In the genomic region with DNA sequence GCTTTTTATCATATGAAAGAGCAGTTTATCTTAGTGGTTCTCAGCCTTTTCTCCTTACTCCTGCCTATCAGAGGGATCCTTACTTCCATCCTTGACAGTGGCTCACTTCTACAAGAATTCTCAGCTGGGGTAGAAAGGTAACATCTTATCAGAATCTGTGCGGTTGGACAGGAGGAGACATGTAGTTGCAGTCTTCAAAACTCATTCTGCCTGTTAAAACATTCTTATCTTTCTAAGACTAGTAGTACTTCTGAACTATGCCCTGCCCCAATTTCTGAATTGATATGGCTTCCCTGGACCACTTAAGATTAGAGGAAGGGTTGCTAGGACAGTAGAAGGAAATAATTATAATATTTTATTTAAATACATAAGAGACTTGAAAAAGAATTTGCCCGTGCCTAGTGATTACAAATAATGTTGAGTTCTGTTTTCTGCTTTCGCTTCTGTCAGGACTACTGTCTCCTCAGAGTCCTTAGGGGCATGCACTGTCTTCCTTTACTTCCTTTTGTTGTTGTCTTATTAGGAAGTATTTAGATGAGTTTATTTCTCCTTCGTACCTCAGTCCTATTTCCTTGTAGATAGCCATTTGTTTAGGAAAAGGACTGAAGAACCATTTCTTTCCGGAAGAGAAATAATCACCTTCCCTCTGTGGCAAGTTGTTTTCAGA, we compare ENCODE assay signal across 1 cellular context.
TF ChIP-seq lines count a peak whose summit lies in the region.

No MANE protein-coding gene starts in this region.

TF ChIP-seq in GM12878, 131 proteins besides CTCF, POLR2A, EP300 and RAD21:
- no peak for TF ChIP-seq ELK1 (IDR thresholded peaks at IDR 0.05; ENCODE audit: low read depth, low read length)
- TF ChIP-seq TARDBP (IDR thresholded peaks at IDR 0.05; ENCODE audit: borderline replicate concordance), result no peak
- TF ChIP-seq STAT3 (IDR thresholded peaks at IDR 0.05; ENCODE audit: low read depth, low read length), result no peak
- no peak for TF ChIP-seq SRF (IDR thresholded peaks at IDR 0.05; ENCODE audit: low read depth in 2 of 2, low read length in 2 of 2)
- no peak for TF ChIP-seq POLR2AphosphoS5 (IDR thresholded peaks at IDR 0.05; ENCODE audit: low read length)
- no peak for TF ChIP-seq ZNF384 (IDR thresholded peaks at IDR 0.05; ENCODE audit: borderline replicate concordance, low read depth, low read length)
- no peak for TF ChIP-seq ZNF687 (IDR thresholded peaks at IDR 0.05)
- TF ChIP-seq BCLAF1 (IDR thresholded peaks at IDR 0.05), result no peak
- TF ChIP-seq MEF2B (IDR thresholded peaks at IDR 0.05; ENCODE audit: partially characterized antibody, poor library complexity, severe bottlenecking), result no peak
